2 cellular contexts compared by ENCODE assay signal in the genomic region with DNA sequence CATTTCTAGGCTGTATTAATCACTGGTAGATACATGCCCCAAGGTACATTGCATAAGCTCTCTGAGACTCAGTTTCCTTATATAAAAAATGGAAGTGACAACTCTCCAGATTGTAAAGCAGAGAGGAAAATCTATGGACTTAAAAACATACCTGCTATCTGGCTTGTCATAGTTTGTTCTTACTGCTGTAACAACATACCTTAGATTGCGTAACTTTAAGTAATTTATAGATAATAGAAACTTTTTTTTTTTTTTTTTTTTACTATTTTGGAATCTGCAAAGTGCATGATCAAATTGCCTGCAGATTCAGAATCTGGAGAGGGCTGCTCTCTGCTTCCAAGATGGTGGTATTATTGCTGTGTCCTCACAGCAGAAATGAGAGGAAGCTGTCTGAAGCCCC.
TF ChIP-seq lines count a peak whose summit lies in the region.

No MANE protein-coding gene starts in this region.

TF ChIP-seq in HepG2, 621 proteins besides CTCF, POLR2A, EP300 and RAD21:
- TF ChIP-seq TAF15 (IDR thresholded peaks at IDR 0.05; ENCODE audit: low read depth, low read length, poor library complexity, severe bottlenecking) (no peak), CEBPB (IDR thresholded peaks at IDR 0.05; ENCODE audit: borderline replicate concordance, low read depth, low read length) (0 out of 2 replicates have a peak, but pooled peaks have one; percentile 23)
TF ChIP-seq in HepG2: peak in this region for 1.

TF ChIP-seq in H1, 55 proteins besides CTCF, POLR2A, EP300 and RAD21:
- TF ChIP-seq POLR2AphosphoS5 (IDR thresholded peaks at IDR 0.05; ENCODE audit: low read depth, low read length) (no peak), CEBPB (IDR thresholded peaks at IDR 0.05; ENCODE audit: low read depth, low read length) (peak; percentile 58; the same call in 1 of the 2 replicates)
